In the genomic region with DNA sequence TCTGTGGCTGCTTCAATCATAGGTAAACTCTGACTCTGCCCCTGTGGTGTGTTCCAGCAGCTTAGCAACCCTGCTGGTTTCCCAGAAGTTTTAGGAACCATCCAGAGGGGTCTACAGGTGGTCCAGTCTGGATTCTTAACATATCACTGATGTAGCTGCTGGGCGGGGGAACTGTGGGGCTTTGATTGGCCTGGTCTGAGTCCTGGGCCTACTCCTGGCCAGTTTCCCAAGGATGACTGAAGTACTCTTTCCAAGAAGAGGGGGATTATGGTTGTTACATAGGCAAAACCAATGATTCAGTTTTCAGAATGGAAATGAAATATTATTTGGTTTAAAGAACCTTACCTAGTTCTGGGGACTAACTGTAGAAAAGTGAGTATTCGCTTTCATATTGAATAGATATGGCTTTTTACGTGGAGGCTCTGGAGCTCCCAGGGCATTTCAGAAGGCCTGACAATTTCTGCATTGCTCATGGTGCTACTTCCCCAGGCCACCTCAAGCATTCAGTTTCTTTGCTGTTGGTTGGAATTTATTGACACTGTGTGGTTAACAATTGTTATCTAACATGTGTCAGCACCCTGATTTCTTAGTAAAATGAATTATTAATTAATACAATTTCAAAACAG, we compare ENCODE assay signal across 17 cellular contexts. TPM values are rescaled to one million over a fixed set of nuclear protein-coding genes. Genes with fewer than 3 reads are reported as not detected.
DNase-seq lines count a peak whose midpoint lies in the region; ATAC-seq and TF ChIP-seq lines count a peak whose summit lies in the region.
"Had no signal": no experiment of that assay in that cellular context is flagged by ENCODE, and none has a peak within 500 bp of the region (broad histone marks: within the 10 kb centered on the region; RNA-seq: fewer than 3 reads in every experiment).

No MANE protein-coding gene starts in this region.

- no peak overlapping the region for H2AFZ ChIP-seq in osteoblast (ENCODE audit: low read length)
- no peak overlapping the region for H2AFZ ChIP-seq in H9 (ENCODE audit: low read length)

- H3K4me2 ChIP-seq in osteoblast (ENCODE audit: insufficient read depth, low read length) (no peak overlapping the region), H9 (ENCODE audit: insufficient read depth, insufficient read length, low read length) (no peak overlapping the region)

- no peak overlapping the region for H2BK120ac ChIP-seq in H9 (ENCODE audit: low read depth, low read length, poor library complexity, severe bottlenecking)

- H3K18ac ChIP-seq in H9 (ENCODE audit: insufficient read length, low read depth, low read length): no peak overlapping the region

- H2AK5ac ChIP-seq in H9 (ENCODE audit: insufficient read length, low read length): no peak overlapping the region

- H3K56ac ChIP-seq in H9 (ENCODE audit: insufficient read length, low read depth, low read length): no peak overlapping the region

- ATAC-seq in left cardiac atrium (no peak), GM18868 (IDR thresholded peaks at IDR 0.05; ENCODE audit: unreplicated experiment) (no peak)

- no peak overlapping the region for H3K27ac Mint-ChIP-seq in H9
- H3K27ac Mint-ChIP-seq: CD4-positive, CD25-positive, alpha-beta regulatory T cell had no signal

- no peak overlapping the region for H3K14ac ChIP-seq in H9 (ENCODE audit: insufficient read depth, low read length)

- H3K79me2 ChIP-seq in osteoblast (ENCODE audit: insufficient read depth, low read length): peaks cover 79% of the 10 kb centered on the region
- H3K79me2 ChIP-seq in H9 (ENCODE audit: insufficient read depth, low read length): peaks cover 7% of the 10 kb centered on the region; the same call in 1 of the 2 replicates

- H3K79me1 ChIP-seq in H9 (ENCODE audit: insufficient read depth, low read depth, low read length, poor library complexity, severe bottlenecking): peaks cover 2% of the 10 kb centered on the region

- H4K91ac ChIP-seq in H9 (ENCODE audit: insufficient read length, low read depth, low read length): no peak overlapping the region

- H3K4me1 Mint-ChIP-seq in H9: peaks cover 31% of the 10 kb centered on the region in 2 experiments

- H3K27me3 ChIP-seq in right atrium auricular region (no peaks in the 10 kb centered on the region), osteoblast (ENCODE audit: insufficient read depth, low read length) (no peaks in the 10 kb centered on the region), H9 (ENCODE audit: insufficient read depth, low read length) (no peaks in the 10 kb centered on the region)

- no peak overlapping the region for H3K4ac ChIP-seq in H9 (ENCODE audit: low read depth, low read length)

- H3T11ph ChIP-seq in H9 (ENCODE audit: low read length): no peak overlapping the region

- H4K8ac ChIP-seq in H9 (replicated peaks; ENCODE audit: insufficient read length, low read depth, low read length): no peak overlapping the region

- no peak for TF ChIP-seq CTCF in right atrium auricular region (IDR thresholded peaks at IDR 0.05)
- no peak for TF ChIP-seq CTCF in osteoblast (IDR thresholded peaks at IDR 0.05; ENCODE audit: extremely low read depth, low read depth, low read length)
- no peak for TF ChIP-seq CTCF in H9 (conservative IDR thresholded peaks at IDR 0.05)

- peaks cover 0 to 67% of the 10 kb centered on the region in 2 donors for H3K4me1 ChIP-seq in right atrium auricular region
- H3K4me1 ChIP-seq in osteoblast (ENCODE audit: insufficient read depth, low read length): peaks cover 24% of the 10 kb centered on the region
- no peaks in the 10 kb centered on the region for H3K4me1 ChIP-seq in H9 (ENCODE audit: insufficient read depth, low read length)

- H3K27ac ChIP-seq in right atrium auricular region (peak overlapping the region; percentile 11 to 80), cingulate gyrus (ENCODE audit: low read depth, low read length) (peak overlapping the region; percentile 74), osteoblast (ENCODE audit: low read depth, low read length) (peak overlapping the region; percentile 23), H9 (ENCODE audit: insufficient read length, low read depth, low read length) (no peak overlapping the region)

- no peaks in the 10 kb centered on the region for H3K27me3 Mint-ChIP-seq in H9 (ENCODE audit: low read depth)
- H3K27me3 Mint-ChIP-seq: CD4-positive, CD25-positive, alpha-beta regulatory T cell had no signal

- H3K23ac ChIP-seq in H9 (ENCODE audit: insufficient read length, low read depth, low read length): no peak overlapping the region

- no peak overlapping the region for H2BK20ac ChIP-seq in H9 (ENCODE audit: low read depth, low read length, poor library complexity, severe bottlenecking)

- no peak overlapping the region for H3K4me3 Mint-ChIP-seq in H9
- H3K4me3 Mint-ChIP-seq: CD4-positive, CD25-positive, alpha-beta regulatory T cell had no signal

- WGBS in H9 (ENCODE audit: extremely low coverage, insufficient read length, low lambda C conversion rate): no CpG with 5 or more reads among the region's 3 CpGs

- H2BK12ac ChIP-seq in H9 (ENCODE audit: insufficient read length, low read depth, low read length): no peak overlapping the region

- H2BK5ac ChIP-seq in H9 (ENCODE audit: insufficient read length, low read length): no peak overlapping the region

- H3K4me3 ChIP-seq in right atrium auricular region (no peak overlapping the region), osteoblast (ENCODE audit: insufficient read depth, low read length) (no peak overlapping the region)

- H3K36me3 ChIP-seq in right atrium auricular region (no peaks in the 10 kb centered on the region), osteoblast (ENCODE audit: insufficient read depth, low read length) (peaks cover 6% of the 10 kb centered on the region)

- H3K9me3 ChIP-seq in right atrium auricular region: no peaks in the 10 kb centered on the region
- no peaks in the 10 kb centered on the region for H3K9me3 ChIP-seq in osteoblast (ENCODE audit: low read depth, low read length)
- no peaks in the 10 kb centered on the region for H3K9me3 ChIP-seq in H9 (ENCODE audit: control insufficient read depth, low read depth, low read length)

- peaks cover 65% of the 10 kb centered on the region for H4K20me1 ChIP-seq in osteoblast (ENCODE audit: insufficient read depth, low read length)
- no peaks in the 10 kb centered on the region for H4K20me1 ChIP-seq in H9 (ENCODE audit: control insufficient read depth, insufficient read depth, insufficient read length)

- peaks cover 9 to 36% (median 16%) of the 10 kb centered on the region in 3 experiments; a peak in 6 of 7 replicates for H3K36me3 Mint-ChIP-seq in H9 (ENCODE audit: insufficient read depth in 1 of 3, low read depth in 3 of 3)

- intact Hi-C loops in left cardiac atrium (cut with DNase I): no loop called here

- H3K9me3 Mint-ChIP-seq in H9: no peaks in the 10 kb centered on the region
- H3K9me3 Mint-ChIP-seq: CD4-positive, CD25-positive, alpha-beta regulatory T cell had no signal

- no peak overlapping the region for H4K5ac ChIP-seq in H9 (ENCODE audit: insufficient read length, low read depth, low read length)

- no peak overlapping the region for H2BK15ac ChIP-seq in H9 (ENCODE audit: low read depth, low read length)

- H3K9ac ChIP-seq in H9 (ENCODE audit: extremely low read depth, insufficient read length, low read length): no peak overlapping the region

- in situ Hi-C loops in KBM-7 (cut with MboI; ENCODE audit: low pct_unique_long_range_greater_than_20kb, low sequenced_read_pairs): no loop called here

- H3K23me2 ChIP-seq in H9 (ENCODE audit: insufficient read length, low read depth, low read length, poor library complexity, severe bottlenecking): no peaks in the 10 kb centered on the region

- DNase-seq in right atrium auricular region (ENCODE audit: low spot score) (no peak), left cardiac atrium (no peak), osteoblast (ENCODE audit: insufficient read length, low spot score, missing footprints) (peak; percentile 41), H9 (no peak), KBM-7 (no peak)
- DNase-seq: ACHN; Calu3; CD4-positive, CD25-positive, alpha-beta regulatory T cell; DMS79; H7; Kasumi-1; NCI-H1436; NCI-H2029 treated with DMSO at 0.1 percent for 48 hours; NCI-H524; SHP77 treated with DMSO at 0.1 percent for 48 hours had no signal

RNA-seq across cellular contexts. Expression of gene EPN2, which starts 38.4 kb away (rescaled TPM):
- 10 to 100 TPM; 68.0 to 73.1 TPM for total RNA-seq in right atrium auricular region
- 10 to 100 TPM; 74.1 to 82.2 TPM for total RNA-seq in left cardiac atrium
- total RNA-seq in osteoblast: 13.6 and 18.1 TPM in 2 replicates
- 53.2 and 57.8 TPM in 2 replicates for total RNA-seq in H9 (2021)
